32 cellular contexts compared by ENCODE assay signal in genomic region chr5:42168091-42168670, GRCh38.
"Had no signal": no experiment of that assay in that cellular context is flagged by ENCODE, and none has a peak within 500 bp of the region (broad histone marks: within the 10 kb centered on the region; RNA-seq: fewer than 3 reads in every experiment).

No MANE protein-coding gene starts in this region.

- H3K4me3 ChIP-seq: body of pancreas, gastroesophageal sphincter, heart left ventricle, ovary, prostate gland, thoracic aorta, upper lobe of left lung, vagina had no signal

- H3K27me3 ChIP-seq: body of pancreas, gastroesophageal sphincter, heart left ventricle, neutrophil, ovary, upper lobe of left lung, vagina had no signal

- H3K4me1 Mint-ChIP-seq: mesothelial cell of epicardium; naive B cell; nephron progenitor cell; stimulated activated effector memory CD8-positive, alpha-beta T cell treated with anti-CD3 and anti-CD28 coated beads, Interleukin-12 subunit alpha, Interleukin-12 subunit beta, amount 100 ng/mL, for 72 hours had no signal

- H3K9me3 Mint-ChIP-seq: mesothelial cell of epicardium; stimulated activated naive CD8-positive, alpha-beta T cell treated with anti-CD3 and anti-CD28 coated beads, Interleukin-15, Interleukin-2, amounts not matched to agents 100 ng/mL and 50 ng/mL, for 24 hours; T-helper 1 cell treated with Interleukin-12 subunit alpha and Interleukin-12 subunit beta and Interleukin-4 antibody, amounts not matched to agents 30 μg/mL and 1 μg/mL, for 36 hours had no signal

- ATAC-seq: activated CD4-positive, CD25-positive, alpha-beta regulatory T cell treated with anti-CD3 and anti-CD28 coated beads, Interleukin-2, amount 50 U/mL, for 24 hours; body of pancreas; gastroesophageal sphincter; heart left ventricle; left cardiac atrium; left ventricle myocardium superior; sciatic nerve; stimulated activated effector memory CD8-positive, alpha-beta T cell treated with anti-CD3 and anti-CD28 coated beads, Interleukin-12 subunit alpha, Interleukin-12 subunit beta, amount 100 ng/mL, for 72 hours had no signal

- H3K36me3 Mint-ChIP-seq: activated naive CD8-positive, alpha-beta T cell; mesothelial cell of epicardium; naive B cell; stimulated activated effector memory CD8-positive, alpha-beta T cell treated with anti-CD3 and anti-CD28 coated beads, Interleukin-12 subunit alpha, Interleukin-12 subunit beta, amount 100 ng/mL, for 72 hours had no signal

- H3K27me3 Mint-ChIP-seq: naive B cell; stimulated activated naive CD8-positive, alpha-beta T cell treated with anti-CD3 and anti-CD28 coated beads, Interleukin-15, Interleukin-2, amounts not matched to agents 100 ng/mL and 50 ng/mL, for 24 hours had no signal

- H3K9me3 ChIP-seq: body of pancreas, gastroesophageal sphincter, heart left ventricle, neutrophil, ovary, prostate gland, thoracic aorta, upper lobe of left lung, vagina had no signal

- H3K4me1 ChIP-seq: body of pancreas, gastroesophageal sphincter, heart left ventricle, prostate gland, upper lobe of left lung, vagina had no signal

- H3K36me3 ChIP-seq: gastroesophageal sphincter, heart left ventricle, neutrophil, ovary, prostate gland, thoracic aorta, upper lobe of left lung, vagina had no signal

- H3K27ac Mint-ChIP-seq: activated naive CD8-positive, alpha-beta T cell; mesothelial cell of epicardium; naive B cell; nephron progenitor cell; stimulated activated effector memory CD8-positive, alpha-beta T cell treated with anti-CD3 and anti-CD28 coated beads, Interleukin-12 subunit alpha, Interleukin-12 subunit beta, amount 100 ng/mL, for 72 hours; stimulated activated naive CD8-positive, alpha-beta T cell treated with anti-CD3 and anti-CD28 coated beads, Interleukin-15, Interleukin-2, amounts not matched to agents 100 ng/mL and 50 ng/mL, for 24 hours; T-helper 1 cell treated with Interleukin-12 subunit alpha and Interleukin-12 subunit beta and Interleukin-4 antibody, amounts not matched to agents 30 μg/mL and 1 μg/mL, for 36 hours had no signal

- H3K4me3 Mint-ChIP-seq: activated naive CD8-positive, alpha-beta T cell; mesothelial cell of epicardium; naive B cell; nephron progenitor cell; stimulated activated effector memory CD8-positive, alpha-beta T cell treated with anti-CD3 and anti-CD28 coated beads, Interleukin-12 subunit alpha, Interleukin-12 subunit beta, amount 100 ng/mL, for 72 hours; stimulated activated naive CD8-positive, alpha-beta T cell treated with anti-CD3 and anti-CD28 coated beads, Interleukin-15, Interleukin-2, amounts not matched to agents 100 ng/mL and 50 ng/mL, for 24 hours; T-helper 1 cell treated with Interleukin-12 subunit alpha and Interleukin-12 subunit beta and Interleukin-4 antibody, amounts not matched to agents 30 μg/mL and 1 μg/mL, for 36 hours had no signal

- H3K27ac ChIP-seq: body of pancreas, gastroesophageal sphincter, heart left ventricle, neutrophil, ovary, prostate gland, thoracic aorta, upper lobe of left lung, vagina, VCaP had no signal

- DNase-seq: activated CD4-positive, alpha-beta T cell treated with anti-CD3 and anti-CD28 coated beads for 48 hours; activated CD4-positive, alpha-beta T cell treated with anti-CD3 and anti-CD28 coated beads, Interleukin-2, amount 50 U/mL, for 48 hours; activated CD8-positive, alpha-beta memory T cell treated with anti-CD3 and anti-CD28 coated beads for 24 hours; activated effector memory CD4-positive, alpha-beta T cell treated with Interleukin-2 at 50 U/mL for 16 hours; activated naive CD4-positive, alpha-beta T cell treated with Interleukin-2 at 50 U/mL for 16 hours; aorta; body of pancreas; heart left ventricle; hypothalamus; left cardiac atrium; left ventricle myocardium superior; naive B cell; nephron progenitor cell; ovary; retina; small intestine; stimulated activated CD4-positive, alpha-beta T cell treated with anti-CD3 and anti-CD28 coated beads, Interleukin-4, amount 100 ng/mL, for 24 hours; T-helper 9 cell; upper lobe of left lung had no signal
